Comparison of ENCODE assay signal across 30 cellular contexts in the genomic region with DNA sequence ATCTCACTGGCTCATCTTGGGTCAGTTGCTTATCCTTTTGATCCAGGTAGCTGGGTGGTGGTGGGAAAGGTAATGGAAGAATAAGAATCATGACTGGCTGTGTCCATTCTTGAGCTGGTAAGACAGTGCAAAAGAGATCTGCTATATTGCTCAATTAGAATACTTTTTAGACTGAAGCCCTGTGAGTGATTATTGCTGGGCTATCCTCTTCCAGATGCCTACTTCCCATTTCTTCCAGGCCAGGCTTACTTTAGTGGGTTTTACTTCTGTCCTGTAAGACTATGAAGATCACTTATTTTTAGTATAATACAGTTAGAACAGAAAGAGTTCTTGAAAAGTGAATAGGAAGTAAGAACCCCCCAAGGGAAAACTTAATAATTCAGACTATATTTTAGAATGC. TPM values are rescaled to one million over a fixed set of nuclear protein-coding genes. Genes with fewer than 3 reads are reported as not detected.
DNase-seq lines count a peak whose midpoint lies in the region.
"Had no signal": no experiment of that assay in that cellular context is flagged by ENCODE, and none has a peak within 500 bp of the region (broad histone marks: within the 10 kb centered on the region; RNA-seq: fewer than 3 reads in every experiment).

No MANE protein-coding gene starts in this region.

- H4K91ac ChIP-seq in trophoblast cell (ENCODE audit: low read depth, low read length) = no peak overlapping the region

- no peak overlapping the region for H3K4me3 ChIP-seq in trophoblast cell (ENCODE audit: low read depth, low read length)
- H3K4me3 ChIP-seq: colonic mucosa, esophagus squamous epithelium, gastrocnemius medialis, K562, PC-9, thoracic aorta had no signal

- no peaks in the 10 kb centered on the region for H3K36me3 ChIP-seq in trophoblast cell (ENCODE audit: control insufficient read depth in 1 of 2, insufficient read depth in 2 of 2, low read length in 2 of 2)
- H3K36me3 ChIP-seq: colonic mucosa, gastrocnemius medialis had no signal

- no peak overlapping the region for H3K4me2 ChIP-seq in trophoblast cell (ENCODE audit: low read length)
- H3K4me2 ChIP-seq: PC-9 had no signal

- no peak overlapping the region for H4K12ac ChIP-seq in trophoblast cell (ENCODE audit: low read depth, low read length)

- no peak overlapping the region for H3K18ac ChIP-seq in trophoblast cell (ENCODE audit: low read length)

- H3K23ac ChIP-seq in trophoblast cell (ENCODE audit: low read length) = no peak overlapping the region

- H3K14ac ChIP-seq in trophoblast cell (ENCODE audit: low read length) = no peak overlapping the region

- H3K79me1 ChIP-seq in trophoblast cell (ENCODE audit: low read length) = no peaks in the 10 kb centered on the region

- H4K8ac ChIP-seq in trophoblast cell (ENCODE audit: low read depth, low read length) = no peak overlapping the region

- no peak overlapping the region for H2BK120ac ChIP-seq in trophoblast cell (ENCODE audit: insufficient read depth, low read length, poor library complexity)

- peak overlapping the region; percentile 59 for H3K4ac ChIP-seq in trophoblast cell (ENCODE audit: low read depth, low read length)

- no peak overlapping the region for H2BK5ac ChIP-seq in trophoblast cell (ENCODE audit: low read depth, low read length, poor library complexity)

- DNase-seq in SIG-M5 treated with dmso at 0.1 percent for 504 hours (lab: John Stamatoyannopoulos, UW; ENCODE audit: unreplicated experiment) (peak; percentile 22), SIG-M5 (lab: John Stamatoyannopoulos, UW) (no peak), Kasumi-1 (lab: John Stamatoyannopoulos, UW) (peak; percentile 61 to 79), OCI-M1 (lab: John Stamatoyannopoulos, UW) (peak; percentile 41), trophoblast cell (no peak), DMS79 (lab: John Stamatoyannopoulos, UW) (no peak), DMS114 treated with DMSO at 0.1 percent for 48 hours (lab: John Stamatoyannopoulos, UW; ENCODE audit: unreplicated experiment) (no peak), occipital lobe (lab: John Stamatoyannopoulos, UW) (no peak)
- DNase-seq: activated CD4-positive, alpha-beta T cell treated with anti-CD3 and anti-CD28 coated beads for 1 hour; activated CD8-positive, alpha-beta memory T cell treated with anti-CD3 and anti-CD28 coated beads for 24 hours; activated T-cell treated with anti-CD3 and anti-CD28 coated beads, Interleukin-2, amount 50 U/mL, for 1 hour; colonic mucosa; COR-L47; DMS79 treated with DMSO at 0.1 percent for 48 hours; endodermal cell; esophagus squamous epithelium; gastrocnemius medialis; hippocampal formation; mesenchymal stem cell; NCI-H1092; NCI-H187 treated with DMSO at 0.1 percent for 48 hours; NCI-H748 treated with DMSO at 0.1 percent for 48 hours; PC-9; SHP77; stimulated activated CD4-positive, alpha-beta T cell treated with anti-CD3 and anti-CD28 coated beads, Interleukin-2, amount 100 ng/mL, for 48 hours; stimulated activated naive B cell treated with anti-CD40 and anti-IgM and Interleukin-4, amounts not matched to agents 10 μg/mL and 1 μg/mL and 100 μg/mL, for 72 hours; T-cell had no signal

- H3K9me3 ChIP-seq in trophoblast cell (ENCODE audit: insufficient read depth, low read depth, low read length) = no peaks in the 10 kb centered on the region
- H3K9me3 ChIP-seq: colonic mucosa, esophagus squamous epithelium, gastrocnemius medialis, thoracic aorta had no signal

- H3K9ac ChIP-seq in trophoblast cell (ENCODE audit: low read length) = no peak overlapping the region

- H3K27me3 ChIP-seq in trophoblast cell (ENCODE audit: insufficient read depth, low read length) = no peaks in the 10 kb centered on the region
- H3K27me3 ChIP-seq: colonic mucosa, esophagus squamous epithelium, gastrocnemius medialis had no signal

- H2AFZ ChIP-seq in trophoblast cell (ENCODE audit: insufficient read depth, low read length, poor library complexity) = no peak overlapping the region
- H2AFZ ChIP-seq: PC-9 had no signal

- peaks cover 1% of the 10 kb centered on the region for H3K79me2 ChIP-seq in trophoblast cell (ENCODE audit: control insufficient read depth, insufficient read depth, low read length, poor library complexity)

- no peaks in the 10 kb centered on the region for H3K4me1 ChIP-seq in trophoblast cell (ENCODE audit: control insufficient read depth in 1 of 2, insufficient read depth in 2 of 2, low read length in 2 of 2)

- no peak overlapping the region for H3K27ac ChIP-seq in trophoblast cell (ENCODE audit: low read depth, low read length)
- H3K27ac ChIP-seq: 22Rv1, colonic mucosa, esophagus squamous epithelium, PC-9, thoracic aorta had no signal

- no peak overlapping the region for H2BK12ac ChIP-seq in trophoblast cell (ENCODE audit: low read length)

- no peak overlapping the region for H2AK5ac ChIP-seq in trophoblast cell (ENCODE audit: low read length)

RNA-seq across cellular contexts. Expression of a gene that starts 7.2 kb away (rescaled TPM):
- 57.9 and 61.3 TPM in 2 replicates for polyA plus RNA-seq in trophoblast cell (2013)
- total RNA-seq in occipital lobe = 245 TPM

RNA-seq across cellular contexts. Expression of a gene that starts 53.0 kb away (rescaled TPM):
- polyA plus RNA-seq in trophoblast cell (2013) = 7.8 and 8.8 TPM in 2 replicates
- 3.9 TPM for total RNA-seq in occipital lobe

Comparison
In these comparisons a context has a peak if more than half of its experiments do, and no peak if none do; other contexts are left out.
1. DNase-seq: peak in SIG-M5 treated with dmso at 0.1 percent for 504 hours (single experiment), Kasumi-1 (2 of 2) and OCI-M1 (single experiment); none in SIG-M5 (single experiment), trophoblast cell (0 of 2), DMS79 (single experiment), DMS114 treated with DMSO at 0.1 percent for 48 hours (single experiment) and occipital lobe (single experiment).